Comparison of ENCODE assay signal across 31 cellular contexts in the genomic region with DNA sequence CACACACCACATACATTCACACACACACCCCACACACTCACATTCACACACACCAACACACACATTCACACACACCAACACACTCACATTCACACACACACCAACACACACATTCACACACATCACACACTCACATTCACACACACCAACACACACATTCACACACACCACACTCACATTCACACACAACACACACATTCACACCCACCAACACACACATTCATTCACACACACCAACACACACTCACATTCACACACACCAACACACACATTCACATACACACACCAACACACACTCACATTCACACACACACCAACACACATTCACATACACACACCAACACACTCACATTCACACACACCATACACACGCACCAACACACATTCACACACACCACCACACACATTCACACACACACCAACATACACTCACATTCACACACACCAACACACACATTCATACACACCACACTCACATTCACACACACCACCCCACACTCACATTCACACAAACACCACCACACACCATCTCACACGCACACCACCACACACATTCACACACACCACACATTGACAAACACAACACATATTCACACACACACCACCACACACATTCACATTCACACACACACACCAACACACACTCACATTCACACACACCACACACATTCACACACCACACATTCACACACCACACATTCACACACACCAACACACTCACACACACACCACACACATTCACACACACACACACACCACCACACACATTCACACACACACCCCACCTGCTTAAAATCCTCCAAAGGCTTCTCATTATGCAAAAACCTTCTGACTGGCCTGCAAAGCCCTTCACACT. TPM values are rescaled to one million over a fixed set of nuclear protein-coding genes. Genes with fewer than 3 reads are reported as not detected.
"Had no signal": no experiment of that assay in that cellular context is flagged by ENCODE, and none has a peak within 500 bp of the region (broad histone marks: within the 10 kb centered on the region; RNA-seq: fewer than 3 reads in every experiment).

No MANE protein-coding gene starts in this region.

- H3K4me1 ChIP-seq: SJCRH30 had no signal

- H3K36me3 ChIP-seq: SJCRH30 had no signal

- FAIRE-seq: TTC549 had no signal

- H3K27ac ChIP-seq: SJCRH30 had no signal

- H3K27me3 ChIP-seq: SJCRH30 had no signal

- ATAC-seq: activated CD8-positive, alpha-beta T cell treated with anti-CD3 and anti-CD28 coated beads for 36 hours; activated T-cell treated with anti-CD3 and anti-CD28 coated beads, Interleukin-2, amount 50 U/mL, for 72 hours; activated T-helper 17 cell treated with anti-CD3 and anti-CD28 coated beads, Interleukin-2, amount 50 U/mL, for 72 hours; Panc1 had no signal

- H3K4me3 ChIP-seq: SJCRH30, SK-N-MC had no signal

- DNase-seq: activated CD4-positive, alpha-beta T cell treated with anti-CD3 and anti-CD28 coated beads, Interleukin-2, amount 10 ng/mL, durations not matched to agents 24 days and 14 days; activated CD4-positive, alpha-beta T cell treated with anti-CD3 and anti-CD28 coated beads, Interleukin-2, amount 50 U/mL, for 4 hours; activated CD8-positive, alpha-beta T cell treated with anti-CD3 and anti-CD28 coated beads for 36 hours; activated effector memory CD4-positive, alpha-beta T cell treated with anti-CD3 and anti-CD28 coated beads, Interleukin-2, amount 50 U/mL, for 16 hours; activated naive CD4-positive, alpha-beta T cell; activated naive CD4-positive, alpha-beta T cell treated with anti-CD3 and anti-CD28 coated beads, Interleukin-2, amount 50 U/mL, for 16 hours; activated naive CD8-positive, alpha-beta T cell treated with anti-CD3 and anti-CD28 coated beads for 36 hours; activated T-cell treated with anti-CD3 and anti-CD28 coated beads, Interleukin-2, amount 50 U/mL, for 1 hour; activated T-cell treated with anti-CD3 and anti-CD28 coated beads, Interleukin-2, amount 50 U/mL, for 72 hours; amniotic stem cell; aorta; MM.1S; MV-4-11; NCI-H1092; NCI-H1436 treated with DMSO at 0.1 percent for 48 hours; NCI-H1694 treated with DMSO at 0.1 percent for 48 hours; NCI-H2029; NCI-H345; NCI-H524 treated with DMSO at 0.1 percent for 48 hours; SHP77; SJCRH30 had no signal

RNA-seq across cellular contexts. Expression of a gene that starts 9.0 kb away (rescaled TPM):
- total RNA-seq: activated CD4-positive, alpha-beta T cell treated with anti-CD3 and anti-CD28 coated beads, Interleukin-2, amount 10 ng/mL, durations not matched to agents 24 days and 14 days; activated CD8-positive, alpha-beta memory T cell treated with anti-CD3 and anti-CD28 coated beads for 36 hours; activated CD8-positive, alpha-beta T cell treated with anti-CD3 and anti-CD28 coated beads for 36 hours; activated naive CD8-positive, alpha-beta T cell treated with anti-CD3 and anti-CD28 coated beads for 36 hours; activated T-cell treated with anti-CD3 and anti-CD28 coated beads, Interleukin-2, amount 50 U/mL, for 72 hours; activated T-helper 17 cell treated with anti-CD3 and anti-CD28 coated beads, Interleukin-2, amount 50 U/mL, for 72 hours; aorta; cardiac septum; NCI-H460; RPMI7951; SJCRH30; T-helper 1 cell treated with Interleukin-12 subunit alpha and Interleukin-12 subunit beta and Interleukin-4 antibody, amounts not matched to agents 30 ng/mL and 1 ng/mL, for 36 hours; T-helper 2 cell treated with Interferon-gamma antibody and Interleukin-4, amounts not matched to agents 100 ng/mL and 5 ng/mL, for 36 hours had no signal
- polyA plus RNA-seq: aorta had no signal

RNA-seq across cellular contexts. Expression of a gene that starts 47.6 kb away (rescaled TPM):
- total RNA-seq: activated CD4-positive, alpha-beta T cell treated with anti-CD3 and anti-CD28 coated beads, Interleukin-2, amount 10 ng/mL, durations not matched to agents 24 days and 14 days; activated CD8-positive, alpha-beta memory T cell treated with anti-CD3 and anti-CD28 coated beads for 36 hours; activated CD8-positive, alpha-beta T cell treated with anti-CD3 and anti-CD28 coated beads for 36 hours; activated naive CD8-positive, alpha-beta T cell treated with anti-CD3 and anti-CD28 coated beads for 36 hours; activated T-cell treated with anti-CD3 and anti-CD28 coated beads, Interleukin-2, amount 50 U/mL, for 72 hours; activated T-helper 17 cell treated with anti-CD3 and anti-CD28 coated beads, Interleukin-2, amount 50 U/mL, for 72 hours; aorta; cardiac septum; NCI-H460; RPMI7951; SJCRH30; T-helper 1 cell treated with Interleukin-12 subunit alpha and Interleukin-12 subunit beta and Interleukin-4 antibody, amounts not matched to agents 30 ng/mL and 1 ng/mL, for 36 hours; T-helper 2 cell treated with Interferon-gamma antibody and Interleukin-4, amounts not matched to agents 100 ng/mL and 5 ng/mL, for 36 hours had no signal
- polyA plus RNA-seq: aorta had no signal

RNA-seq across cellular contexts. Expression of a gene that starts 53.9 kb away (rescaled TPM):
- total RNA-seq: RPMI7951 had no signal
